In the genomic region with DNA sequence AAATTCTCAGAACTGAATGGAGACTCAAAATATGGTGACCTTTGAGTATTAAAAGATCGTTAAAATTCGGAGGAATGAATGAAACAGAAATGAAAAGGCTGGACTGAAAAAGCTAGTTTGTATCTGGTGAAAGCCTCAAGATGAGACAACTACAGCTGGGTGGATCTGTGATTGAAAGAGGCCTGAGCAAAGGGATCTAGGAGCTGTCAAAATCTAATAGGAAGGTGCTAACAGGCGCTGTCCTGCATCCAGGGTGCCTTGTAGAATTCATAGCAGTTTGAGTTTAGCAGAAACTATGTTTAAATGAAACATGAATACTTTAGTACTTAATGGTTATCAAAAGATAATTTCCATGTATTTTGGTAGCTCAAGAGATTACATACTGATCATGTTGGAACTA, we compare ENCODE assay signal across 1 cellular context.
TF ChIP-seq lines count a peak whose summit lies in the region.

No MANE protein-coding gene starts in this region.

TF ChIP-seq in HCT116, 20 proteins besides CTCF, POLR2A, EP300 and RAD21 (continued from another document):
- TF ChIP-seq SIN3A (IDR thresholded peaks at IDR 0.05; ENCODE audit: low read depth) (no peak), EGR1 (IDR thresholded peaks at IDR 0.05; ENCODE audit: low read depth) (no peak), SP1 (IDR thresholded peaks at IDR 0.05; ENCODE audit: low read depth) (no peak), ZFX (IDR thresholded peaks at IDR 0.05) (no peak), ZNF274 (IDR thresholded peaks at IDR 0.05; ENCODE audit: low read depth, low read length) (no peak), CBX3 (IDR thresholded peaks at IDR 0.05; ENCODE audit: low read depth) (no peak)
- TF ChIP-seq, protein P1, sequence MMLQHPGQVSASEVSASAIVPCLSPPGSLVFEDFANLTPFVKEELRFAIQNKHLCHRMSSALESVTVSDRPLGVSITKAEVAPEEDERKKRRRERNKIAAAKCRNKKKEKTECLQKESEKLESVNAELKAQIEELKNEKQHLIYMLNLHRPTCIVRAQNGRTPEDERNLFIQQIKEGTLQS (IDR thresholded peaks at IDR 0.05) = no peak
